Comparison of ENCODE assay signal across 1 cellular context in the genomic region with DNA sequence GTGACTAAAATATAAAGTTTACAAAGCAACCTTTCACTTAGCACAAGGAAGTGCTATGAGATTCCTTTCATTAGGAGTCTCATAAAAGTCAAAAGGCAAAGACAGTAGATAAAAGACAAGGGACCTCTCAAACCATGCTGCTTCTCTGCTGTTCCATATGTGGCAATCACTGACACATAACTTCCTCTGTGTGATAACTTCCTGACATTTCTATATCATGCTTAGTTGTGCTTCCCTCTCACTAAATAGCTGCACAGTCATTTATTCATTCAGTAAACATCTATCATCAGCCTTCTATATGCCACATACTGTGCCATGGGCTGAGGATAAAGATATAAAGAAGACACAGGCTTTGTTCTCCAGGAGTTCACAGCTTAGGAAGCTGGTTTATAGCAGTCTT.
TF ChIP-seq lines count a peak whose summit lies in the region.

No MANE protein-coding gene starts in this region.

TF ChIP-seq in H1, 55 proteins besides CTCF, POLR2A, EP300 and RAD21 (continued from another document):
- TF ChIP-seq SIN3A (conservative IDR thresholded peaks at IDR 0.05 in 1 of 2, IDR thresholded peaks at IDR 0.05 in 1 of 2; ENCODE audit: low read depth in 1 of 2, low read length in 2 of 2) (no peak), GTF2F1 (IDR thresholded peaks at IDR 0.05; ENCODE audit: borderline replicate concordance, low read depth, low read length) (no peak), SIRT6 (IDR thresholded peaks at IDR 0.05; ENCODE audit: low read length) (no peak)
